Comparison of ENCODE assay signal across 8 cellular contexts in genomic region chr6:132812756-132813172, GRCh38. TPM values are rescaled to one million over a fixed set of nuclear protein-coding genes. Genes with fewer than 3 reads are reported as not detected.
DNase-seq lines count a peak whose midpoint lies in the region; ATAC-seq and TF ChIP-seq lines count a peak whose summit lies in the region.

No MANE protein-coding gene starts in this region.

- TF ChIP-seq CTCF in RWPE2 (IDR thresholded peaks at IDR 0.05; ENCODE audit: poor library complexity, severe bottlenecking) (no peak), fibroblast of villous mesenchyme (IDR thresholded peaks at IDR 0.05; ENCODE audit: insufficient read depth, low read depth, low read length) (no peak)

- no peaks in the 10 kb centered on the region for H3K27me3 ChIP-seq in RWPE2 (ENCODE audit: insufficient read depth, poor library complexity, severe bottlenecking)

- peak; percentile 38 to 81 (median 65) for DNase-seq in NCI-H1417 (lab: John Stamatoyannopoulos, UW)
- no peak for DNase-seq in NCI-H1417 treated with DMSO at 0.1 percent for 48 hours (lab: John Stamatoyannopoulos, UW)
- no peak for DNase-seq in RWPE2 (ENCODE audit: low spot score)
- DNase-seq in fibroblast of villous mesenchyme (ENCODE audit: low read depth), result peak; percentile 64
- DNase-seq in skeletal muscle cell (ENCODE audit: low read depth), result no peak
- no peak for DNase-seq in glomerular visceral epithelial cell (ENCODE audit: extremely low spot score)
- DNase-seq in NK-92 (lab: John Stamatoyannopoulos, UW; ENCODE audit: unreplicated experiment), result no peak

- peaks cover 33% of the 10 kb centered on the region for H3K36me3 ChIP-seq in RWPE2 (ENCODE audit: low read depth)

- peak; percentile 13 for ATAC-seq in HG02610 (IDR thresholded peaks at IDR 0.05; ENCODE audit: unreplicated experiment)
- no peak for ATAC-seq in RWPE2 (ENCODE audit: low read depth)

- H3K9me3 ChIP-seq in RWPE2 (ENCODE audit: severe bottlenecking), result no peaks in the 10 kb centered on the region

- H3K4me1 ChIP-seq in RWPE2 (ENCODE audit: insufficient read depth, poor library complexity, severe bottlenecking), result no peaks in the 10 kb centered on the region

- H3K4me3 ChIP-seq in RWPE2 (ENCODE audit: severe bottlenecking), result peak overlapping the region; percentile 74
- peak overlapping the region; percentile 85 for H3K4me3 ChIP-seq in fibroblast of villous mesenchyme (ENCODE audit: low read depth, low read length)
- peak overlapping the region; percentile 86 for H3K4me3 ChIP-seq in skeletal muscle cell (ENCODE audit: low read depth, low read length)

- peak overlapping the region; percentile 81 for H3K27ac ChIP-seq in RWPE2 (ENCODE audit: poor library complexity, severe bottlenecking)

RNA-seq across cellular contexts. Expression of gene RPS12, which starts 1.6 kb away (rescaled TPM):
- 603 and 770 TPM in 2 replicates for total RNA-seq in fibroblast of villous mesenchyme

RNA-seq across cellular contexts. Expression of gene SLC18B1, which starts 14.3 kb away (rescaled TPM):
- total RNA-seq in fibroblast of villous mesenchyme, result 4.8 and 11.2 TPM in 2 replicates

RNA-seq across cellular contexts. Expression of gene VNN2, which starts 55.1 kb away (rescaled TPM):
- not detected in 2 replicates for total RNA-seq in fibroblast of villous mesenchyme

Comparison
In these comparisons a context has a peak if more than half of its experiments do, and no peak if none do; other contexts are left out.
1. DNase-seq: peak in NCI-H1417 (3 of 3) and fibroblast of villous mesenchyme (single experiment); none in NCI-H1417 treated with DMSO at 0.1 percent for 48 hours (single experiment), RWPE2 (single experiment), skeletal muscle cell (single experiment), glomerular visceral epithelial cell (single experiment) and NK-92 (single experiment).
2. Peak in every context shown above with its lines, with median percentiles within 50 percentile points of each other: H3K4me3 ChIP-seq.